Comparison of ENCODE assay signal across 16 cellular contexts in the genomic region with DNA sequence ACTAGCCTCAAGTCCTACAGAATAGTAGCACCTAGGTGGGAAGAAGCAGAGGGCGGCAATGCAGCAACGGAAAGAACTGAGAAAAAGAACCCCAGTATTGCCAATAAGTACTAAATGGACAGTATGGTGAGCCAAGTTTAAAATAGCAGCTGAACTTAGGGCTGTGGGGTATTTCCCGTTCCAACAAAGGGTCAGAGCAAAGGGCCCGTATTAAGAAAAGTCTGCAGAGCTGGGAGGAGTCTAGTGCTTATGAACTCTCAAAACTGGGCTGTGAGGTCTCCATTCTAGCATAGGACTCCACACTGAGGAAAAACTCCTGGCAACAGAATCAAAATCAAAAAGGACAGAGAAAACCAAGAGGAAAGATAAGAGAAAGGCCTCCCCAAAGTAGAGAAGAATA.
"Had no signal": no experiment of that assay in that cellular context is flagged by ENCODE, and none has a peak within 500 bp of the region (broad histone marks: within the 10 kb centered on the region; RNA-seq: fewer than 3 reads in every experiment).

No MANE protein-coding gene starts in this region.

- H3K79me2 ChIP-seq: parathyroid adenoma had no signal

- H3K36me3 ChIP-seq: gastrocnemius medialis, sigmoid colon, thyroid gland had no signal

- H3K4me3 ChIP-seq: body of pancreas, coronary artery, gastrocnemius medialis, lung, sigmoid colon, thyroid gland had no signal

- H3K27ac Mint-ChIP-seq: activated T-cell treated with anti-CD3 and anti-CD28 coated beads, Interleukin-2, amount 50 U/mL, for 72 hours had no signal

- H3K27ac ChIP-seq: body of pancreas, coronary artery, gastrocnemius medialis, parathyroid adenoma, sigmoid colon, thyroid gland had no signal

- H3K4me3 Mint-ChIP-seq: activated T-cell treated with anti-CD3 and anti-CD28 coated beads, Interleukin-2, amount 50 U/mL, for 72 hours had no signal

- DNase-seq: activated CD4-positive, alpha-beta T cell treated with anti-CD3 and anti-CD28 coated beads, Interleukin-2, amount 50 U/mL, for 1 hour; activated effector memory CD4-positive, alpha-beta T cell treated with anti-CD3 and anti-CD28 coated beads, Interleukin-2, amount 50 U/mL, for 16 hours; activated T-cell treated with anti-CD3 and anti-CD28 coated beads, Interleukin-2, amount 50 U/mL, for 72 hours; body of pancreas; caudate nucleus; erythroblast; gastrocnemius medialis; head of caudate nucleus; midbrain; sigmoid colon; stimulated activated naive CD4-positive, alpha-beta T cell treated with Interleukin-2 at 50 U/mL for 16 hours; thyroid gland had no signal

- H3K27me3 ChIP-seq: body of pancreas, gastrocnemius medialis, sigmoid colon, thyroid gland had no signal

- H2AFZ ChIP-seq: parathyroid adenoma had no signal

- H3K9me3 ChIP-seq: body of pancreas, gastrocnemius medialis, sigmoid colon, thyroid gland had no signal

- ATAC-seq: activated naive CD4-positive, alpha-beta T cell treated with anti-CD3 and anti-CD28 coated beads, Interleukin-2, amount 50 U/mL, for 72 hours; activated T-cell treated with anti-CD3 and anti-CD28 coated beads, Interleukin-2, amount 50 U/mL, for 72 hours; body of pancreas; gastrocnemius medialis had no signal

- H3K4me1 ChIP-seq: body of pancreas, parathyroid adenoma, sigmoid colon, thyroid gland had no signal
